ENCODE assay signal across 8 cellular contexts in genomic region chr14:75132374-75133086, GRCh38. TPM values are rescaled to one million over a fixed set of nuclear protein-coding genes. Genes with fewer than 3 reads are reported as not detected.
DNase-seq lines count a peak whose midpoint lies in the region; ATAC-seq and TF ChIP-seq lines count a peak whose summit lies in the region.

No MANE protein-coding gene starts in this region.

- H3K27ac ChIP-seq in neutrophil, result peak overlapping the region; percentile 57

- peaks cover 12% of the 10 kb centered on the region for H3K36me3 ChIP-seq in neutrophil

- H3K9me3 ChIP-seq in neutrophil, result no peaks in the 10 kb centered on the region

- DNase-seq in D341Med (ENCODE audit: low spot score) (peak; percentile 56), HS-27A (ENCODE audit: low read depth) (peak; percentile 45), NCI-H774 (lab: John Stamatoyannopoulos, UW) (peak; percentile 25), fibroblast of villous mesenchyme (ENCODE audit: low read depth) (peak; percentile 82)
- DNase-seq in activated T-cell treated with anti-CD3 and anti-CD28 coated beads, Interleukin-2, amount 50 U/mL, for 72 hours, result peak; percentile 48 to 67

- no peaks in the 10 kb centered on the region for H3K27me3 ChIP-seq in neutrophil

- no peak overlapping the region for H3K4me3 Mint-ChIP-seq in activated T-cell treated with anti-CD3 and anti-CD28 coated beads, Interleukin-2, amount 50 U/mL, for 72 hours

- H3K9me3 Mint-ChIP-seq in activated T-cell treated with anti-CD3 and anti-CD28 coated beads, Interleukin-2, amount 50 U/mL, for 72 hours, result peaks cover 0 to 1% of the 10 kb centered on the region in 2 donors

- peaks cover 10 to 16% of the 10 kb centered on the region in 2 experiments for H3K4me1 ChIP-seq in neutrophil (ENCODE audit: control insufficient read depth in 1 of 2, insufficient read depth in 1 of 2, low read depth in 1 of 2, low read length in 1 of 2)

- peak; percentile 75 to 81 for ATAC-seq in activated T-cell treated with anti-CD3 and anti-CD28 coated beads, Interleukin-2, amount 50 U/mL, for 72 hours (replicated peaks in 1 of 2)
- ATAC-seq in GM18907 (IDR thresholded peaks at IDR 0.05; ENCODE audit: unreplicated experiment), result no peak
- no peak for ATAC-seq in GM21447 (IDR thresholded peaks at IDR 0.05; ENCODE audit: unreplicated experiment)

- H3K27me3 Mint-ChIP-seq in activated T-cell treated with anti-CD3 and anti-CD28 coated beads, Interleukin-2, amount 50 U/mL, for 72 hours (ENCODE audit: low read depth), result no peaks in the 10 kb centered on the region

- no peak overlapping the region for H3K4me3 ChIP-seq in fibroblast of villous mesenchyme (ENCODE audit: low read depth, low read length)
- no peak overlapping the region for H3K4me3 ChIP-seq in neutrophil (ENCODE audit: low read depth in 1 of 2, low read length in 1 of 2)

- peaks cover 19% of the 10 kb centered on the region for H3K4me1 Mint-ChIP-seq in activated T-cell treated with anti-CD3 and anti-CD28 coated beads, Interleukin-2, amount 50 U/mL, for 72 hours (ENCODE audit: low read depth)

- TF ChIP-seq CTCF in fibroblast of villous mesenchyme (IDR thresholded peaks at IDR 0.05; ENCODE audit: insufficient read depth, low read depth, low read length) (peak; percentile 77), neutrophil (IDR thresholded peaks at IDR 0.05) (peak; percentile 93)

- H3K36me3 Mint-ChIP-seq in activated T-cell treated with anti-CD3 and anti-CD28 coated beads, Interleukin-2, amount 50 U/mL, for 72 hours (ENCODE audit: insufficient read depth in 2 of 2), result peaks cover 18 to 19% of the 10 kb centered on the region in 2 donors

- H3K27ac Mint-ChIP-seq in activated T-cell treated with anti-CD3 and anti-CD28 coated beads, Interleukin-2, amount 50 U/mL, for 72 hours, result peak overlapping the region; percentile 54

RNA-seq across cellular contexts. Expression of gene NEK9, which starts 5.7 kb away (rescaled TPM):
- 10 to 100 TPM; 64.1 to 77.5 TPM for total RNA-seq in activated T-cell treated with anti-CD3 and anti-CD28 coated beads, Interleukin-2, amount 50 U/mL, for 72 hours
- 32.0 and 39.3 TPM in 2 replicates for total RNA-seq in fibroblast of villous mesenchyme

RNA-seq across cellular contexts. Expression of gene TMED10, which starts 43.9 kb away (rescaled TPM):
- 100 to 1,000 TPM; 187 to 235 TPM for total RNA-seq in activated T-cell treated with anti-CD3 and anti-CD28 coated beads, Interleukin-2, amount 50 U/mL, for 72 hours
- 215 and 279 TPM in 2 replicates for total RNA-seq in fibroblast of villous mesenchyme

Comparison
In these comparisons a context has a peak if more than half of its experiments do, and no peak if none do; other contexts are left out.
1. DNase-seq: peak in every context shown above with its lines; median percentile 82 in fibroblast of villous mesenchyme; 58 in activated T-cell treated with anti-CD3 and anti-CD28 coated beads, Interleukin-2, amount 50 U/mL, for 72 hours; 56 in D341Med; 45 in HS-27A; 25 in NCI-H774.
2. ATAC-seq: peak in activated T-cell treated with anti-CD3 and anti-CD28 coated beads, Interleukin-2, amount 50 U/mL, for 72 hours (2 of 2); none in GM18907 (single experiment) and GM21447 (single experiment).